In genomic region chr4:110484029-110484428, GRCh38 we compare ENCODE assay signal across 8 cellular contexts. TPM values are rescaled to one million over a fixed set of nuclear protein-coding genes. Genes with fewer than 3 reads are reported as not detected.
DNase-seq lines count a peak whose midpoint lies in the region; ATAC-seq and TF ChIP-seq lines count a peak whose summit lies in the region.
"Had no signal": no experiment of that assay in that cellular context is flagged by ENCODE, and none has a peak within 500 bp of the region (broad histone marks: within the 10 kb centered on the region; RNA-seq: fewer than 3 reads in every experiment).

No MANE protein-coding gene starts in this region.

- TF ChIP-seq CTCF in psoas muscle (IDR thresholded peaks at IDR 0.05) (no peak), neural progenitor cell (IDR thresholded peaks at IDR 0.05) (no peak)

- no peak for DNase-seq in psoas muscle
- no peak for DNase-seq in aorta
- no peak for DNase-seq in neural progenitor cell (ENCODE audit: low spot score)
- no peak for DNase-seq in inferior parietal cortex (ENCODE audit: extremely low spot score)
- DNase-seq: NCI-H146 had no signal

- H3K27me3 Mint-ChIP-seq in neural progenitor cell (ENCODE audit: insufficient read depth, low read depth), result peaks cover 4% of the 10 kb centered on the region

- H3K27me3 ChIP-seq in psoas muscle (ENCODE audit: insufficient read depth in 3 of 3, low read length in 2 of 3) (no peaks in the 10 kb centered on the region), aorta (ENCODE audit: control insufficient read depth in 1 of 2, insufficient read depth in 2 of 2, low read length in 1 of 2) (no peaks in the 10 kb centered on the region), neural progenitor cell (no peaks in the 10 kb centered on the region)

- no peak overlapping the region for H3K4me3 Mint-ChIP-seq in neural progenitor cell

- no peaks in the 10 kb centered on the region for H3F3A ChIP-seq in neural progenitor cell (ENCODE audit: low read depth)

- no peaks in the 10 kb centered on the region for H3K36me3 Mint-ChIP-seq in neural progenitor cell

- no peaks in the 10 kb centered on the region for H4K20me1 ChIP-seq in neural progenitor cell (ENCODE audit: low read depth)

- H2AFZ ChIP-seq in neural progenitor cell (replicated peaks), result no peak overlapping the region

- peak overlapping the region; percentile 73 for H3K27ac ChIP-seq in psoas muscle
- H3K27ac ChIP-seq in aorta (ENCODE audit: low read depth in 1 of 2, low read length in 2 of 2), result no peak overlapping the region
- no peak overlapping the region for H3K27ac ChIP-seq in neural progenitor cell

- H3K36me3 ChIP-seq in psoas muscle (ENCODE audit: insufficient read depth in 1 of 2, low read depth in 1 of 2), result no peaks in the 10 kb centered on the region
- no peaks in the 10 kb centered on the region for H3K36me3 ChIP-seq in aorta (ENCODE audit: control insufficient read depth in 1 of 2, insufficient read depth in 2 of 2, low read length in 1 of 2)
- no peaks in the 10 kb centered on the region for H3K36me3 ChIP-seq in neural progenitor cell

- no peaks in the 10 kb centered on the region for H3K79me2 ChIP-seq in neural progenitor cell (ENCODE audit: low read depth)

- no peaks in the 10 kb centered on the region for H3K9me3 ChIP-seq in psoas muscle
- no peaks in the 10 kb centered on the region for H3K9me3 ChIP-seq in aorta (ENCODE audit: control insufficient read depth, low read length)
- no peaks in the 10 kb centered on the region for H3K9me3 ChIP-seq in neural progenitor cell (ENCODE audit: low read depth)

- intact Hi-C loops in psoas muscle (cut with DNase I) (no loop called here), aorta (cut with DNase I) (no loop called here)

- WGBS in psoas muscle, 3 donors, result 84 to 93% (median 87%) methylated on average over 2 of the region's 2 CpGs
- 75 to 76% methylated on average over 2 of the region's 2 CpGs for WGBS in aorta, 2 donors

- peaks cover 8% of the 10 kb centered on the region for H3K4me1 Mint-ChIP-seq in neural progenitor cell

- peaks cover 17% of the 10 kb centered on the region for H3K4me1 ChIP-seq in psoas muscle
- H3K4me1 ChIP-seq in aorta (ENCODE audit: control insufficient read depth in 1 of 2, insufficient read depth in 2 of 2, low read length in 2 of 2), result no peaks in the 10 kb centered on the region
- peaks cover 6% of the 10 kb centered on the region for H3K4me1 ChIP-seq in neural progenitor cell

- ATAC-seq in GM19025 (IDR thresholded peaks at IDR 0.05; ENCODE audit: low read depth, unreplicated experiment) (peak; percentile 88), HG02588 (IDR thresholded peaks at IDR 0.05; ENCODE audit: unreplicated experiment) (peak; percentile 99), HG03571 (IDR thresholded peaks at IDR 0.05; ENCODE audit: unreplicated experiment) (peak; percentile 99), psoas muscle (no peak), aorta (ENCODE audit: low FRiP score) (no peak)

- no peak overlapping the region for H3K4me3 ChIP-seq in psoas muscle
- H3K4me3 ChIP-seq in aorta (ENCODE audit: low read length in 2 of 2), result no peak overlapping the region
- no peak overlapping the region for H3K4me3 ChIP-seq in neural progenitor cell

- no peak overlapping the region for H3K9ac ChIP-seq in neural progenitor cell

- no peak overlapping the region for H3K27ac Mint-ChIP-seq in neural progenitor cell

- no peaks in the 10 kb centered on the region for H3K9me3 Mint-ChIP-seq in neural progenitor cell

- no peak overlapping the region for H3K4me2 ChIP-seq in neural progenitor cell

RNA-seq across cellular contexts. Expression of gene ENPEP, which starts 8.1 kb away (rescaled TPM):
- total RNA-seq in psoas muscle, result 1 to 10 TPM; 1.4 to 4.3 (median 3.0) TPM
- polyA plus RNA-seq in psoas muscle, result 1 to 10 TPM in 2 of 3 donors, under 1 TPM in 1; 0.75 to 1.1 (median 1.1) TPM
- total RNA-seq in aorta, result 1 to 10 TPM; 4.8 to 7.4 TPM
- 1 to 10 TPM in 1 of 2 donors, not detected in 1; 4.3 TPM for polyA plus RNA-seq in aorta
- 1.5 and 1.8 TPM in 2 replicates for total RNA-seq in neural progenitor cell (ENCODE audit: low replicate concordance)

Comparison
In these comparisons a context has a peak if more than half of its experiments do, and no peak if none do; other contexts are left out.
1. ATAC-seq: peak in GM19025 (single experiment), HG02588 (single experiment) and HG03571 (single experiment); none in psoas muscle (0 of 4) and aorta (single experiment).